In the genomic region with DNA sequence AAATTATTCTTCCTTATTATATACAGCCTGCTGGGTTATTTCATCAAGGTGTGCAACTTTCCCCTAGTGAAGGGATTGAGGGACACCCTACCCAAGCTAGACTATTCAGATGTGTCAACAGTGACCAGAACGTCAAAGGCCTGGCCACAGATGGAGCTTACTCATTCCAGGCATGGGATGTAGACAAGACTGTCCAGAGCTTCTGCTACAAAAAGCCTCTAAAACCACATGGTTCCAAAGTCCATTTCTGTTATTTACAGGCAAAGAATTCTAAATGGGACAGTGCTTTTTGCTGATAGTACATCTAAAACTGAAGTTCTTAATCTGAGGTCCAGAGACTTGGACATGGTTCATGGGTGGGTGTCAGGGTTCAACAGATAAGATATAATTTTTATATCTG, we compare ENCODE assay signal across 24 cellular contexts.
"Had no signal": no experiment of that assay in that cellular context is flagged by ENCODE, and none has a peak within 500 bp of the region (broad histone marks: within the 10 kb centered on the region; RNA-seq: fewer than 3 reads in every experiment).

No MANE protein-coding gene starts in this region.

- ATAC-seq: heart left ventricle; left cardiac atrium; lower lobe of right lung; natural killer cell; pancreas; psoas muscle; sciatic nerve; stimulated activated effector memory CD8-positive, alpha-beta T cell treated with anti-CD3 and anti-CD28 coated beads, Interleukin-12 subunit alpha, Interleukin-12 subunit beta, amount 100 ng/mL, for 72 hours; stimulated activated naive CD8-positive, alpha-beta T cell treated with anti-CD3 and anti-CD28 coated beads, Interleukin-15, amount 100 ng/mL, for 72 hours had no signal

- DNase-seq: glutamatergic neuron; heart left ventricle; kidney glomerular epithelial cell; left cardiac atrium; left ventricle myocardium inferior; lower lobe of right lung; mammary epithelial cell; mesenchymal stem cell; naive B cell; natural killer cell; nephron progenitor cell; pancreas; psoas muscle; spleen; stimulated activated CD4-positive, alpha-beta T cell treated with anti-CD3 and anti-CD28 coated beads, Interleukin-4, amount 100 ng/mL, for 24 hours; stimulated activated naive CD4-positive, alpha-beta T cell treated with Interleukin-2 at 50 U/mL for 16 hours; stimulated activated naive CD8-positive, alpha-beta T cell treated with anti-CD3 and anti-CD28 coated beads, Interleukin-15, amount 100 ng/mL, for 72 hours; substantia nigra had no signal

- H3K27me3 ChIP-seq: pancreas, right atrium auricular region, tibial nerve, vagina had no signal

- H3K4me3 ChIP-seq: heart left ventricle, left ventricle myocardium inferior, lower lobe of right lung, pancreas, psoas muscle, right atrium auricular region, skin epidermis, spleen, tibial nerve, vagina had no signal

- H3K4me1 ChIP-seq: heart left ventricle, left ventricle myocardium inferior, lower lobe of right lung, pancreas, psoas muscle, right atrium auricular region, tibial nerve, vagina had no signal

- H3K36me3 ChIP-seq: heart left ventricle, left ventricle myocardium inferior, lower lobe of right lung, pancreas, right atrium auricular region, spleen, tibial nerve, vagina had no signal

- H3K9me3 ChIP-seq: heart left ventricle, left ventricle myocardium inferior, lower lobe of right lung, pancreas, psoas muscle, right atrium auricular region, spleen, tibial nerve, vagina had no signal

- H3K27ac ChIP-seq: heart left ventricle, left ventricle myocardium inferior, lower lobe of right lung, pancreas, psoas muscle, right atrium auricular region, skin epidermis, spleen, tibial nerve, vagina had no signal
